6 cellular contexts compared by ENCODE assay signal in genomic region chr12:44794867-44795266, GRCh38.
"Had no signal": no experiment of that assay in that cellular context is flagged by ENCODE, and none has a peak within 500 bp of the region (broad histone marks: within the 10 kb centered on the region; RNA-seq: fewer than 3 reads in every experiment).

No MANE protein-coding gene starts in this region.

- H3K27ac Mint-ChIP-seq: GM23338, HFFc6 had no signal

- H3K4me3 ChIP-seq: GM23338, K562 had no signal

- H3K4me3 Mint-ChIP-seq: GM23338, H9, HFFc6 had no signal

- ATAC-seq: GM23338, K562 had no signal

- DNase-seq: H9, HCEC 1CT, HFFc6, IMR-90 had no signal
